22 cellular contexts compared by ENCODE assay signal in genomic region chr1:206649261-206649660, GRCh38. TPM values are rescaled to one million over a fixed set of nuclear protein-coding genes. Genes with fewer than 3 reads are reported as not detected.
DNase-seq lines count a peak whose midpoint lies in the region; TF ChIP-seq lines count a peak whose summit lies in the region.
"Had no signal": no experiment of that assay in that cellular context is flagged by ENCODE, and none has a peak within 500 bp of the region (broad histone marks: within the 10 kb centered on the region; RNA-seq: fewer than 3 reads in every experiment).

No MANE protein-coding gene starts in this region.

- H3K27me3 ChIP-seq in WERI-Rb-1 (ENCODE audit: insufficient read depth, low read depth, severe bottlenecking) (no peaks in the 10 kb centered on the region), right atrium auricular region (no peaks in the 10 kb centered on the region)
- H3K27me3 ChIP-seq: SJSA1 had no signal

- peaks cover 0 to 40% of the 10 kb centered on the region in 2 donors for H3K4me1 ChIP-seq in right atrium auricular region
- H3K4me1 ChIP-seq: Caco-2, SJSA1 had no signal

- DNase-seq in NCI-H82 (lab: John Stamatoyannopoulos, UW), result peak; percentile 27
- no peak for DNase-seq in NCI-H82 treated with DMSO at 0.1 percent for 48 hours (lab: John Stamatoyannopoulos, UW; ENCODE audit: unreplicated experiment)
- DNase-seq in WERI-Rb-1, result no peak
- DNase-seq in right atrium auricular region (ENCODE audit: low spot score), result no peak
- DNase-seq in activated naive CD4-positive, alpha-beta T cell treated with Interleukin-2 at 50 U/mL for 16 hours, result no peak
- DNase-seq in NCI-H2227 (lab: John Stamatoyannopoulos, UW; ENCODE audit: unreplicated experiment), result no peak
- no peak for DNase-seq in stimulated activated CD8-positive, alpha-beta memory T cell treated with anti-CD3 and anti-CD28 coated beads, Interleukin-4, amount 100 ng/mL, for 48 hours
- DNase-seq in HUDEP-2 (lab: John Stamatoyannopoulos, UW; ENCODE audit: unreplicated experiment in 76 of 76), result no peak
- DNase-seq: 8988T; Caco-2; CD4-positive, alpha-beta T cell; DMS53; EL; HCEC 1CT; MV-4-11; NCI-H1694 treated with DMSO at 0.1 percent for 48 hours; NCI-H510A; NCI-H774 had no signal

- peak overlapping the region; percentile 58 for H3K27ac ChIP-seq in WERI-Rb-1
- H3K27ac ChIP-seq in right atrium auricular region, result peak overlapping the region; percentile 74
- H3K27ac ChIP-seq: RWPE1, SJSA1 had no signal

- H3K4me3 ChIP-seq in WERI-Rb-1 (ENCODE audit: low read depth, low read length) (no peak overlapping the region), right atrium auricular region (no peak overlapping the region)
- H3K4me3 ChIP-seq: GM12878, GM23338, SJSA1 had no signal

- H3K36me3 ChIP-seq in WERI-Rb-1 (peaks cover 92% of the 10 kb centered on the region), right atrium auricular region (peaks cover 20% of the 10 kb centered on the region)

- H3K9me3 ChIP-seq in WERI-Rb-1 (ENCODE audit: severe bottlenecking) (no peaks in the 10 kb centered on the region), right atrium auricular region (no peaks in the 10 kb centered on the region)
- H3K9me3 ChIP-seq: Caco-2, SJSA1 had no signal

- TF ChIP-seq CTCF in WERI-Rb-1 (IDR thresholded peaks at IDR 0.05; ENCODE audit: low read depth, low read length), result no peak
- TF ChIP-seq CTCF in right atrium auricular region (IDR thresholded peaks at IDR 0.05), result no peak

RNA-seq across cellular contexts. Expression of gene DYRK3, which starts 13.9 kb away (rescaled TPM):
- total RNA-seq in right atrium auricular region, result 10 to 100 TPM; 16.5 to 20.6 TPM
- total RNA-seq: Caco-2 had no signal

RNA-seq across cellular contexts. Expression of gene MAPKAPK2, which starts 35.4 kb away (rescaled TPM):
- 100 to 1,000 TPM; 136 to 158 TPM for total RNA-seq in right atrium auricular region

RNA-seq across cellular contexts. Expression of gene EIF2D, which starts 37.0 kb away (rescaled TPM):
- 10 to 100 TPM; 21.7 to 30.4 TPM for total RNA-seq in right atrium auricular region
